ENCODE assay signal across 33 cellular contexts in the genomic region with DNA sequence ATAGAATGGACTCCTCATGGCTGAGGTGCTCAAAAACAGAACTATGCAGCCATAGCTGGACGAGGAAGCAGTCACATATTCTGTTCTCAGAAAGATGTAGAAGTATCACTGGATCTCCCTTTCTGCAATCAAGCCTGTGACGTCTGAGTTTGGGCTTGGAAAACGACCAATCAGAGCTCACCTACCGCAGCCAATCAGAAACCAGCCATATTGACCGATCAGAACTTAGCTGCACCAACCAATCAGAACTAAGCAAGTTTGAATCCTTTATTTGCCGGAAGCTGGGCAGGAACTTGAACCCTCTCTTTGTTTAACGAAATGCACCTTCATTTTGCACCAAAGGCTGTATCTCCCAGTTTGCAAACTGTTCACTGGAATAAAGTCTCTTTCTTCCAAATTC.
"Had no signal": no experiment of that assay in that cellular context is flagged by ENCODE, and none has a peak within 500 bp of the region (broad histone marks: within the 10 kb centered on the region; RNA-seq: fewer than 3 reads in every experiment).

No MANE protein-coding gene starts in this region.

- H3K27me3 ChIP-seq: brain microvascular endothelial cell, Peyer's patch had no signal

- H3K4me1 ChIP-seq: Peyer's patch had no signal

- H3K4me3 ChIP-seq: Peyer's patch had no signal

- DNase-seq: activated CD4-positive, alpha-beta memory T cell treated with anti-CD3 and anti-CD28 coated beads, Interleukin-2, amount 10 ng/mL, durations not matched to agents 7 days and 5 days; activated CD4-positive, alpha-beta T cell treated with anti-CD3 and anti-CD28 coated beads for 1 hour; activated CD4-positive, alpha-beta T cell treated with anti-CD3 and anti-CD28 coated beads for 48 hours; activated CD4-positive, CD25-positive, alpha-beta regulatory T cell; activated CD8-positive, alpha-beta memory T cell treated with anti-CD3 and anti-CD28 coated beads for 24 hours; activated CD8-positive, alpha-beta memory T cell treated with anti-CD3 and anti-CD28 coated beads, Interleukin-2, amount 10 ng/mL, durations not matched to agents 7 days and 5 days; activated CD8-positive, alpha-beta memory T cell treated with anti-CD3 and anti-CD28 coated beads, Interleukin-2, amount 50 U/mL, for 48 hours; activated effector memory CD4-positive, alpha-beta T cell treated with Interleukin-2 at 50 U/mL for 16 hours; activated naive CD4-positive, alpha-beta T cell treated with anti-CD3 and anti-CD28 coated beads, Interleukin-2, amount 10 ng/mL, durations not matched to agents 7 days and 5 days; activated naive CD8-positive, alpha-beta T cell treated with anti-CD3 and anti-CD28 coated beads, Interleukin-2, amount 50 U/mL, for 24 hours; activated T-cell treated with anti-CD3 and anti-CD28 coated beads, Interleukin-2, amount 50 U/mL, for 48 hours; anterior cingulate cortex; brain microvascular endothelial cell; central memory CD4-positive, alpha-beta T cell; Karpas-422; KBM-7; NCI-H1105; NCI-H1417 treated with DMSO at 0.1 percent for 48 hours; NCI-H1930; NCI-H2081 treated with DMSO at 0.1 percent for 48 hours; NCI-H510A; NCI-H526; NCI-H748 treated with DMSO at 0.1 percent for 48 hours; NK-92 treated with Interleukin-12 subunit alpha and Interleukin-12 subunit beta, amount 100 ng/mL, for 24 hours; PC-3; Peyer's patch; SIG-M5; SW 1271; T-helper 1 cell; T-helper 2 cell; T-helper 9 cell; WERI-Rb-1 had no signal

- H3K36me3 ChIP-seq: brain microvascular endothelial cell, Peyer's patch, WERI-Rb-1 had no signal

- H3K9me3 ChIP-seq: Peyer's patch had no signal

- H3K27ac ChIP-seq: Peyer's patch, RWPE1, WERI-Rb-1 had no signal
